19 cellular contexts compared by ENCODE assay signal in genomic region chr5:177098772-177099152, GRCh38. TPM values are rescaled to one million over a fixed set of nuclear protein-coding genes. Genes with fewer than 3 reads are reported as not detected.
DNase-seq lines count a peak whose midpoint lies in the region; ATAC-seq and TF ChIP-seq lines count a peak whose summit lies in the region.
"Had no signal": no experiment of that assay in that cellular context is flagged by ENCODE, and none has a peak within 500 bp of the region (broad histone marks: within the 10 kb centered on the region; RNA-seq: fewer than 3 reads in every experiment).

No MANE protein-coding gene starts in this region.

- no peak overlapping the region for H3K4me3 ChIP-seq in fibroblast of villous mesenchyme (ENCODE audit: low read depth, low read length)
- no peak overlapping the region for H3K4me3 ChIP-seq in vagina
- H3K4me3 ChIP-seq: testis had no signal

- H3K27me3 ChIP-seq in vagina: no peaks in the 10 kb centered on the region
- H3K27me3 ChIP-seq: testis had no signal

- DNase-seq in RPMI7951 (ENCODE audit: low read depth) (peak; percentile 67), fibroblast of villous mesenchyme (ENCODE audit: low read depth) (peak; percentile 88), nephron progenitor cell (no peak), vagina (ENCODE audit: extremely low spot score in 2 of 2) (no peak), endothelial cell (ENCODE audit: low spot score) (no peak)
- no peak for DNase-seq in activated naive CD4-positive, alpha-beta T cell treated with anti-CD3 and anti-CD28 coated beads, Interleukin-2, amount 50 U/mL, for 72 hours (ENCODE audit: low spot score in 2 of 2)
- no peak for DNase-seq in stimulated activated CD4-positive, alpha-beta T cell treated with anti-CD3 and anti-CD28 coated beads, Interleukin-4, amount 100 ng/mL, for 4 hours
- DNase-seq: activated CD8-positive, alpha-beta memory T cell treated with anti-CD3 and anti-CD28 coated beads, Interleukin-2, amount 10 ng/mL, durations not matched to agents 7 days and 5 days; amniotic stem cell; DMS 273 treated with DMSO at 0.1 percent for 48 hours; Kasumi-1; NCI-H526 treated with DMSO at 0.1 percent for 48 hours; OCI-M1; stimulated activated CD4-positive, alpha-beta T cell treated with anti-CD3 and anti-CD28 coated beads, Interleukin-4, amount 100 ng/mL, for 24 hours; stimulated activated CD8-positive, alpha-beta memory T cell treated with anti-CD3 and anti-CD28 coated beads, Interleukin-4, amount 100 ng/mL, for 48 hours; testis had no signal

- H3K36me3 Mint-ChIP-seq in nephron progenitor cell (ENCODE audit: low read depth): no peaks in the 10 kb centered on the region
- no peaks in the 10 kb centered on the region for H3K36me3 Mint-ChIP-seq in activated naive CD4-positive, alpha-beta T cell treated with anti-CD3 and anti-CD28 coated beads, Interleukin-2, amount 50 U/mL, for 72 hours
- H3K36me3 Mint-ChIP-seq in endothelial cell (ENCODE audit: low read depth, unreplicated experiment): no peaks in the 10 kb centered on the region
- H3K36me3 Mint-ChIP-seq: activated CD8-positive, alpha-beta memory T cell treated with anti-CD3 and anti-CD28 coated beads, Interleukin-2, amount 10 ng/mL, durations not matched to agents 7 days and 5 days had no signal

- H3K9me3 ChIP-seq in vagina: no peaks in the 10 kb centered on the region
- H3K9me3 ChIP-seq: neutrophil, testis had no signal

- H3K4me1 ChIP-seq in vagina: peaks cover 22% of the 10 kb centered on the region

- H3K27ac ChIP-seq in vagina: peak overlapping the region; percentile 56
- H3K27ac ChIP-seq: neutrophil, testis had no signal

- no peak for ATAC-seq in activated naive CD4-positive, alpha-beta T cell treated with anti-CD3 and anti-CD28 coated beads, Interleukin-2, amount 50 U/mL, for 72 hours
- no peak for ATAC-seq in HG03025 (IDR thresholded peaks at IDR 0.05; ENCODE audit: low FRiP score, unreplicated experiment)

- peaks cover 18% of the 10 kb centered on the region for H3K27me3 Mint-ChIP-seq in nephron progenitor cell (ENCODE audit: low read depth, poor library complexity)
- peaks cover 1% of the 10 kb centered on the region for H3K27me3 Mint-ChIP-seq in endothelial cell (ENCODE audit: unreplicated experiment)

- intact Hi-C loops in vagina (cut with DNase I): no loop called here

- TF ChIP-seq CTCF in fibroblast of villous mesenchyme (IDR thresholded peaks at IDR 0.05; ENCODE audit: insufficient read depth, low read depth, low read length) (no peak), nephron progenitor cell (IDR thresholded peaks at IDR 0.05) (no peak), vagina (IDR thresholded peaks at IDR 0.05) (no peak), endothelial cell (IDR thresholded peaks at IDR 0.05; ENCODE audit: unreplicated experiment) (no peak)

- H3K27ac Mint-ChIP-seq in nephron progenitor cell: peak overlapping the region; percentile 68
- H3K27ac Mint-ChIP-seq in activated naive CD4-positive, alpha-beta T cell treated with anti-CD3 and anti-CD28 coated beads, Interleukin-2, amount 50 U/mL, for 72 hours: no peak overlapping the region
- H3K27ac Mint-ChIP-seq in endothelial cell (ENCODE audit: unreplicated experiment): no peak overlapping the region
- H3K27ac Mint-ChIP-seq: activated CD8-positive, alpha-beta memory T cell treated with anti-CD3 and anti-CD28 coated beads, Interleukin-2, amount 10 ng/mL, durations not matched to agents 7 days and 5 days; T-helper 2 cell treated with Interferon-gamma antibody and Interleukin-4, amounts not matched to agents 5 μg/mL and 100 μg/mL, for 36 hours had no signal

- H3K4me1 Mint-ChIP-seq in nephron progenitor cell (peaks cover 30% of the 10 kb centered on the region), endothelial cell (ENCODE audit: unreplicated experiment) (peaks cover 18% of the 10 kb centered on the region)
- H3K4me1 Mint-ChIP-seq: activated CD8-positive, alpha-beta memory T cell treated with anti-CD3 and anti-CD28 coated beads, Interleukin-2, amount 10 ng/mL, durations not matched to agents 7 days and 5 days had no signal

- no peak for TF ChIP-seq POLR2A in vagina (IDR thresholded peaks at IDR 0.05)

- no peaks in the 10 kb centered on the region for H3K9me3 Mint-ChIP-seq in nephron progenitor cell
- H3K9me3 Mint-ChIP-seq in activated naive CD4-positive, alpha-beta T cell treated with anti-CD3 and anti-CD28 coated beads, Interleukin-2, amount 50 U/mL, for 72 hours: no peaks in the 10 kb centered on the region
- no peaks in the 10 kb centered on the region for H3K9me3 Mint-ChIP-seq in endothelial cell (ENCODE audit: unreplicated experiment)
- H3K9me3 Mint-ChIP-seq: T-helper 2 cell treated with Interferon-gamma antibody and Interleukin-4, amounts not matched to agents 5 μg/mL and 100 μg/mL, for 36 hours had no signal

- H3K4me3 Mint-ChIP-seq in nephron progenitor cell (peak overlapping the region; percentile 63), endothelial cell (ENCODE audit: unreplicated experiment) (no peak overlapping the region)
- H3K4me3 Mint-ChIP-seq: activated CD8-positive, alpha-beta memory T cell treated with anti-CD3 and anti-CD28 coated beads, Interleukin-2, amount 10 ng/mL, durations not matched to agents 7 days and 5 days; T-helper 2 cell treated with Interferon-gamma antibody and Interleukin-4, amounts not matched to agents 5 μg/mL and 100 μg/mL, for 36 hours had no signal

- H3K36me3 ChIP-seq in vagina: no peaks in the 10 kb centered on the region
- H3K36me3 ChIP-seq: neutrophil had no signal

RNA-seq across cellular contexts. Expression of gene FGFR4, which starts 12.0 kb away (rescaled TPM):
- total RNA-seq in RPMI7951 (2014; rRNA removed; shearing (Covaris generic)): 1.9 and 2.0 TPM in 2 replicates
- 0.64 and 1.3 TPM in 2 replicates for total RNA-seq in fibroblast of villous mesenchyme
- total RNA-seq in vagina: 12.0 TPM
- 1 to 10 TPM in 1 of 2 donors, under 1 TPM in 1; 0.75 to 2.3 TPM for total RNA-seq in activated naive CD4-positive, alpha-beta T cell treated with anti-CD3 and anti-CD28 coated beads, Interleukin-2, amount 50 U/mL, for 72 hours
- total RNA-seq in endothelial cell (ENCODE audit: unreplicated experiment): 11.0 TPM

RNA-seq across cellular contexts. Expression of gene NSD1, which starts 34.8 kb away (rescaled TPM):
- 11.5 and 14.5 TPM in 2 replicates for total RNA-seq in RPMI7951 (2014; rRNA removed; shearing (Covaris generic))
- 59.3 and 70.0 TPM in 2 replicates for total RNA-seq in fibroblast of villous mesenchyme
- 45.4 TPM for total RNA-seq in vagina
- 10 to 100 TPM; 62.6 to 80.5 TPM for total RNA-seq in activated naive CD4-positive, alpha-beta T cell treated with anti-CD3 and anti-CD28 coated beads, Interleukin-2, amount 50 U/mL, for 72 hours
- 111 TPM for total RNA-seq in endothelial cell (ENCODE audit: unreplicated experiment)

Comparison
In these comparisons a context has a peak if more than half of its experiments do, and no peak if none do; other contexts are left out.
1. DNase-seq: peak in RPMI7951 (single experiment) and fibroblast of villous mesenchyme (single experiment); none in nephron progenitor cell (single experiment), vagina (0 of 2), activated naive CD4-positive, alpha-beta T cell treated with anti-CD3 and anti-CD28 coated beads, Interleukin-2, amount 50 U/mL, for 72 hours (0 of 2), endothelial cell (single experiment) and stimulated activated CD4-positive, alpha-beta T cell treated with anti-CD3 and anti-CD28 coated beads, Interleukin-4, amount 100 ng/mL, for 4 hours (0 of 2).